In the genomic region with DNA sequence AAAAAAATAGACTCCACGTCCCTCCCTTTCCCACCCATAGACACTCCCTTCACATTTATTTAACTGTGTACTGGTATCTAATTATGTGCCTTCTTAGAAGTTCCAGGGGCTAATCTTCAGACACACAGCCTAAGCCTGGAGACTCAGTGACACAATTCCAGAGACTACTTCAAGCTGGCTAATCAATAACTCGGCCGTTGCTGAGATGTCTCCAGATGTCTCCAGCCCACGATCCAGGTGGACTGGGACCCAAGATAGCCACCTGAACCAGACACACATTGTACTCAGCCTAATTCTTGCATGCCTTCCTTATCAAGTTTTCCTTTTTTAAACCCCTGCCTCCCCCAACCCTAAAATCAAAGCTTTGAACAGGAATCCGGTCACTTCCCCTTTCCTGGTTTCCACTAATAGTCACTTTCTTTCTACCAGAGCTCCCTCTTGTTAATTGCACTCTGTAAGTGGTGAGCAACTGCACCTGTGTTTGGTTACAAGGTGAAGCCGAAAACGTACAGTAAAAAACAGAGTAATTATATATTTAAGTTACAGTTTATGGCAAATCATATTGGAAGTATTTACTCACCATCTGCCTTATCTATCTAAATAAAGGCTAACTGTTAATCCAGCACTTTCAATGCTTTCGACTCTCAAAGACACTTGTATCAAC, we compare ENCODE assay signal across 21 cellular contexts. TPM values are rescaled to one million over a fixed set of nuclear protein-coding genes. Genes with fewer than 3 reads are reported as not detected.
"Had no signal": no experiment of that assay in that cellular context is flagged by ENCODE, and none has a peak within 500 bp of the region (broad histone marks: within the 10 kb centered on the region; RNA-seq: fewer than 3 reads in every experiment).

No MANE protein-coding gene starts in this region.

- H3K4me3 Mint-ChIP-seq: activated CD4-positive, alpha-beta T cell treated with anti-CD3 and anti-CD28 coated beads, Interleukin-2, amount 10 ng/mL, durations not matched to agents 24 days and 14 days; activated naive CD8-positive, alpha-beta T cell treated with anti-CD3 and anti-CD28 coated beads for 36 hours; activated T-cell treated with anti-CD3 and anti-CD28 coated beads, Interleukin-2, amount 50 U/mL, for 72 hours; brain; central memory CD8-positive, alpha-beta T cell; naive thymus-derived CD4-positive, alpha-beta T cell; T-helper 2 cell treated with Interferon-gamma antibody and Interleukin-4, amounts not matched to agents 5 μg/mL and 100 μg/mL, for 36 hours had no signal

- H3K27ac ChIP-seq: foreskin keratinocyte, ovary, right lobe of liver had no signal

- H3K27ac Mint-ChIP-seq: activated CD4-positive, alpha-beta T cell treated with anti-CD3 and anti-CD28 coated beads, Interleukin-2, amount 10 ng/mL, durations not matched to agents 24 days and 14 days; activated naive CD8-positive, alpha-beta T cell treated with anti-CD3 and anti-CD28 coated beads for 36 hours; activated T-cell treated with anti-CD3 and anti-CD28 coated beads, Interleukin-2, amount 50 U/mL, for 72 hours; brain; naive thymus-derived CD4-positive, alpha-beta T cell; T-helper 2 cell treated with Interferon-gamma antibody and Interleukin-4, amounts not matched to agents 5 μg/mL and 100 μg/mL, for 36 hours had no signal

- H3K4me3 ChIP-seq: lung, ovary, right lobe of liver had no signal

- H3K27me3 ChIP-seq: ovary, right lobe of liver had no signal

- ATAC-seq: activated T-cell treated with anti-CD3 and anti-CD28 coated beads, Interleukin-2, amount 50 U/mL, for 72 hours; foreskin keratinocyte; left cardiac atrium; naive thymus-derived CD4-positive, alpha-beta T cell; right lobe of liver had no signal

- H3K9me3 Mint-ChIP-seq: activated CD4-positive, alpha-beta T cell treated with anti-CD3 and anti-CD28 coated beads, Interleukin-2, amount 10 ng/mL, durations not matched to agents 24 days and 14 days; activated naive CD8-positive, alpha-beta T cell treated with anti-CD3 and anti-CD28 coated beads for 36 hours; activated T-cell treated with anti-CD3 and anti-CD28 coated beads, Interleukin-2, amount 50 U/mL, for 72 hours; central memory CD8-positive, alpha-beta T cell; T-helper 2 cell treated with Interferon-gamma antibody and Interleukin-4, amounts not matched to agents 5 μg/mL and 100 μg/mL, for 36 hours had no signal

- H3K36me3 Mint-ChIP-seq: brain had no signal

- H3K27me3 Mint-ChIP-seq: activated naive CD8-positive, alpha-beta T cell treated with anti-CD3 and anti-CD28 coated beads for 36 hours; central memory CD8-positive, alpha-beta T cell had no signal

- H3K4me1 ChIP-seq: foreskin keratinocyte, right lobe of liver had no signal

- H3K36me3 ChIP-seq: ovary, right lobe of liver had no signal

- DNase-seq: activated CD4-positive, alpha-beta T cell treated with anti-CD3 and anti-CD28 coated beads, Interleukin-2, amount 10 ng/mL, durations not matched to agents 24 days and 14 days; activated CD4-positive, CD25-positive, alpha-beta regulatory T cell; activated CD8-positive, alpha-beta memory T cell treated with anti-CD3 and anti-CD28 coated beads, Interleukin-2, amount 50 U/mL, for 48 hours; activated gamma-delta T cell; activated naive CD8-positive, alpha-beta T cell treated with anti-CD3 and anti-CD28 coated beads for 36 hours; activated T-cell treated with anti-CD3 and anti-CD28 coated beads, Interleukin-2, amount 50 U/mL, for 72 hours; amygdala; cortex of kidney; effector CD8-positive, alpha-beta T cell; foreskin keratinocyte; left cardiac atrium; midbrain; naive thymus-derived CD4-positive, alpha-beta T cell; ovary; right lobe of liver; stimulated activated CD4-positive, alpha-beta T cell treated with anti-CD3 and anti-CD28 coated beads, Interleukin-1b, Interleukin-23, amount 100 ng/mL, for 48 hours had no signal

- H3K4me1 Mint-ChIP-seq: brain had no signal

- H3K9me3 ChIP-seq: ovary, right lobe of liver had no signal

RNA-seq across cellular contexts. Expression of a gene that starts 39.8 kb away (rescaled TPM):
- total RNA-seq: activated naive CD8-positive, alpha-beta T cell treated with anti-CD3 and anti-CD28 coated beads for 36 hours; foreskin keratinocyte; pulmonary artery endothelial cell had no signal
